8 cellular contexts compared by ENCODE assay signal in genomic region chr11:108009497-108010360, GRCh38. TPM values are rescaled to one million over a fixed set of nuclear protein-coding genes. Genes with fewer than 3 reads are reported as not detected.
DNase-seq lines count a peak whose midpoint lies in the region; ATAC-seq and TF ChIP-seq lines count a peak whose summit lies in the region.

No MANE protein-coding gene starts in this region.

- DNase-seq in activated T-cell treated with anti-CD3 and anti-CD28 coated beads, Interleukin-2, amount 50 U/mL, for 24 hours = no peak
- no peak for DNase-seq in activated T-cell treated with anti-CD3 and anti-CD28 coated beads for 4 hours
- peak; percentile 34 for DNase-seq in fibroblast of peridontal ligament (ENCODE audit: extremely low read depth)
- DNase-seq in NCI-H226 = no peak
- DNase-seq in GOT3 (lab: John Stamatoyannopoulos, UW) = no peak

- peaks cover 5% of the 10 kb centered on the region for H3K36me3 ChIP-seq in neural cell (ENCODE audit: insufficient read depth, low read length)

- peaks cover 24% of the 10 kb centered on the region for H3K36me3 Mint-ChIP-seq in activated T-cell treated with anti-CD3 and anti-CD28 coated beads, Interleukin-2, amount 50 U/mL, for 24 hours (ENCODE audit: low read depth)

- H3K9me3 Mint-ChIP-seq in activated T-cell treated with anti-CD3 and anti-CD28 coated beads, Interleukin-2, amount 50 U/mL, for 24 hours = no peaks in the 10 kb centered on the region

- peak overlapping the region; percentile 80 for H3K4me2 ChIP-seq in neural cell (ENCODE audit: low read length)

- H3K9me3 ChIP-seq in neural cell (ENCODE audit: low read length) = no peaks in the 10 kb centered on the region

- H3K9ac ChIP-seq in neural cell (ENCODE audit: low read length) = peak overlapping the region; percentile 99

- no peak for TF ChIP-seq EP300 in neural cell (conservative IDR thresholded peaks at IDR 0.05; ENCODE audit: poor library complexity, severe bottlenecking)

- no peaks in the 10 kb centered on the region for H3F3A ChIP-seq in neural cell (ENCODE audit: insufficient read depth, low read length, poor library complexity, severe bottlenecking)

- H3K4me3 ChIP-seq in neural cell (ENCODE audit: low read length) = peak overlapping the region; percentile 88

- peak overlapping the region; percentile 98 for H3K4me3 Mint-ChIP-seq in activated T-cell treated with anti-CD3 and anti-CD28 coated beads, Interleukin-2, amount 50 U/mL, for 24 hours

- TF ChIP-seq CTCF in VCaP (conservative IDR thresholded peaks at IDR 0.05) (no peak), neural cell (IDR thresholded peaks at IDR 0.05; ENCODE audit: poor library complexity, severe bottlenecking) (no peak)

- H4K20me1 ChIP-seq in neural cell (ENCODE audit: insufficient read depth) = no peaks in the 10 kb centered on the region

- peaks cover 53% of the 10 kb centered on the region for H3K79me2 ChIP-seq in neural cell (replicated peaks; ENCODE audit: insufficient read depth, low read length)

- TF ChIP-seq RAD21 in neural cell (conservative IDR thresholded peaks at IDR 0.05) = no peak

- ATAC-seq in HG03064 (IDR thresholded peaks at IDR 0.05; ENCODE audit: low read depth, unreplicated experiment) = peak; percentile 22

- no peaks in the 10 kb centered on the region for H3K27me3 ChIP-seq in neural cell (ENCODE audit: insufficient read depth, low read depth, low read length)

- no peaks in the 10 kb centered on the region for H3K27me3 Mint-ChIP-seq in activated T-cell treated with anti-CD3 and anti-CD28 coated beads, Interleukin-2, amount 50 U/mL, for 24 hours

- peak overlapping the region; percentile 98 for H3K27ac Mint-ChIP-seq in activated T-cell treated with anti-CD3 and anti-CD28 coated beads, Interleukin-2, amount 50 U/mL, for 24 hours

- peak overlapping the region; percentile 98 for H3K27ac ChIP-seq in VCaP
- H3K27ac ChIP-seq in neural cell (ENCODE audit: low read length) = peak overlapping the region; percentile 99

- H3K9me2 ChIP-seq in neural cell (ENCODE audit: insufficient read depth, low read length) = no peaks in the 10 kb centered on the region

- H3K4me1 Mint-ChIP-seq in activated T-cell treated with anti-CD3 and anti-CD28 coated beads, Interleukin-2, amount 50 U/mL, for 24 hours (ENCODE audit: low read depth) = peaks cover 17% of the 10 kb centered on the region

- H2AFZ ChIP-seq in neural cell (ENCODE audit: low read depth, low read length) = peak overlapping the region; percentile 100

TF ChIP-seq in neural cell, 6 proteins besides CTCF, POLR2A, EP300 and RAD21:
- no peak for TF ChIP-seq TAF1 (IDR thresholded peaks at IDR 0.05; ENCODE audit: low read depth)
- no peak for TF ChIP-seq REST (IDR thresholded peaks at IDR 0.05; ENCODE audit: borderline replicate concordance)
- no peak for TF ChIP-seq POLR2AphosphoS5 (IDR thresholded peaks at IDR 0.05)
- TF ChIP-seq MXI1 (conservative IDR thresholded peaks at IDR 0.05; ENCODE audit: poor library complexity, severe bottlenecking) = peak; percentile 36

RNA-seq across cellular contexts. Expression of gene CUL5, which starts 1.0 kb away (rescaled TPM):
- 37.0 and 40.2 TPM in 2 replicates for polyA plus RNA-seq in neural cell
- 112 and 114 TPM in 2 replicates for polyA minus RNA-seq in neural cell
